ENCODE assay signal across 23 cellular contexts in the genomic region with DNA sequence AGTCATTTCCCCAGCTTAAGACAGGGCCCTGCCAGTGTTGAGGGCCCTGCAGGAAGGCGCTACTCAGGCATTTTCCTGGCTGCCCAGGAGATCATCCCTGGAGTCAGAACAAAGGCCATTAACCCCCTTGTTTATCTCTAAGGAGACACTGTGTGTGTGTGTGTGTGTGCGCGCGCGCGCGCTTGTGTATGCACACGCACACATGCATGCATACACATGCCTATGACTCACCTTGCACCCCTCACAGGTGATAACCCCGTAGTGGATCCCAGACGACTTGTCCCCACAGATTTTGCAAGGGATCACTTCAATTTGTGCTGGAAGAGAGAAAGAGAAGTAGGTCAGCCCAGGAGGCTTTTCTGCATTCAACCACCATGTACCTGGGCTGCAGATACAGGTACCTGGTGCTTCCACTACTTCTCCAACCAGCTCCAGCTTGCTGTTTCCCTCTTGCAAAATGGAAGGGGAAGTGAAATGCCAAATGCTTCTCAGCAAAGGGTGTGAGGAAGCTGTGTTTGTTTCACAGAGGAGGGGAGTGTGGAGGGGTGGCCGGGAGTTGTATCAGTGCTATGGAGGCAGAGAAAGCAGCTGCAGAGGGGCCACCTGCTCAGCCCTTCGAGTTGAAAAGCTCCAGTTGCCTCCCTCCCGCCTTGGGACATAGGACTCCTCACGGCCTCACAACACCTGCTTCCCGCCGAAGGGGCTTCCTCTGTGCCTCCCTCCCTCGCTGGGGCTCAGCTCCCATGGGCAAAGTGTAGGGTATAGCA. TPM values are rescaled to one million over a fixed set of nuclear protein-coding genes. Genes with fewer than 3 reads are reported as not detected.
DNase-seq lines count a peak whose midpoint lies in the region; ATAC-seq, FAIRE-seq and TF ChIP-seq lines count a peak whose summit lies in the region.
"Had no signal": no experiment of that assay in that cellular context is flagged by ENCODE, and none has a peak within 500 bp of the region (broad histone marks: within the 10 kb centered on the region; RNA-seq: fewer than 3 reads in every experiment).

No MANE protein-coding gene starts in this region.

- ATAC-seq in HG03025 (IDR thresholded peaks at IDR 0.05; ENCODE audit: low FRiP score, unreplicated experiment) = no peak
- ATAC-seq: heart left ventricle, Panc1 had no signal

- H3K9me3 ChIP-seq in CD4-positive, alpha-beta memory T cell (ENCODE audit: control insufficient read depth in 1 of 2, low read length in 2 of 2) = no peaks in the 10 kb centered on the region
- H3K9me3 ChIP-seq: heart left ventricle, vagina had no signal

- CTCF ChIA-PET in CD4-positive, alpha-beta memory T cell (lab: Charles Lee; ENCODE audit: partially characterized antibody) = interaction anchor here (0.9 to 4.8 kb wide), 7 partner anchors 9 to 53 kb away, joined by 3 to 37 read pairs (median 4); a partner anchor contains a TSS

- intact Hi-C loops in CD4-positive, alpha-beta memory T cell (cut with micrococcal nuclease) = no loop called here

- H3K4me3 Mint-ChIP-seq in CD4-positive, alpha-beta memory T cell = peak overlapping the region; percentile 7 to 76 (median 48)
- H3K4me3 Mint-ChIP-seq: IgD-negative memory B cell; stimulated activated naive CD8-positive, alpha-beta T cell treated with anti-CD3 and anti-CD28 coated beads, Interleukin-15, Interleukin-2, amounts not matched to agents 100 ng/mL and 50 ng/mL, for 24 hours had no signal

- no peaks in the 10 kb centered on the region for H3K9me3 Mint-ChIP-seq in CD4-positive, alpha-beta memory T cell
- H3K9me3 Mint-ChIP-seq: activated T-helper 2 cell treated with anti-CD3 and anti-CD28 coated beads, Interferon-gamma antibody, Interleukin-2, Interleukin-4, amounts not matched to agents 10 μg/mL and 5 μg/mL and 100 μg/mL, durations not matched to agents 14 hours and 24 hours and 36 hours; IgD-negative memory B cell; stimulated activated naive CD8-positive, alpha-beta T cell treated with anti-CD3 and anti-CD28 coated beads, Interleukin-15, Interleukin-2, amounts not matched to agents 100 ng/mL and 50 ng/mL, for 24 hours had no signal

- no peak for TF ChIP-seq CTCF in bronchial epithelial cell (IDR thresholded peaks at IDR 0.05; ENCODE audit: insufficient read depth, low read length, severe bottlenecking)

- DNase-seq in NCI-H1436 (lab: John Stamatoyannopoulos, UW) (peak; percentile 43), NCI-H1436 treated with DMSO at 0.1 percent for 48 hours (lab: John Stamatoyannopoulos, UW) (no peak), NOMO-1 (lab: John Stamatoyannopoulos, UW; ENCODE audit: unreplicated experiment in 2 of 2) (peak; percentile 48 to 53), bronchial epithelial cell (ENCODE audit: low read depth) (peak; percentile 47), NCI-H446 treated with DMSO at 0.1 percent for 48 hours (lab: John Stamatoyannopoulos, UW) (no peak)
- DNase-seq in CD4-positive, alpha-beta memory T cell = no peak
- no peak for DNase-seq in activated T-cell treated with anti-CD3 and anti-CD28 coated beads, Interleukin-2, amount 50 U/mL, for 48 hours
- DNase-seq: erythroblast, heart left ventricle, midbrain, NCI-H2081 treated with DMSO at 0.1 percent for 48 hours, small intestine, T-helper 2 cell had no signal

- peaks cover 14 to 20% of the 10 kb centered on the region in 2 donors for H3K36me3 Mint-ChIP-seq in CD4-positive, alpha-beta memory T cell

- H3K4me1 ChIP-seq in CD4-positive, alpha-beta memory T cell (ENCODE audit: insufficient read depth, low read length) = peaks cover 100% of the 10 kb centered on the region
- H3K4me1 ChIP-seq: parathyroid adenoma, vagina had no signal

- H3K27me3 Mint-ChIP-seq in CD4-positive, alpha-beta memory T cell = no peaks in the 10 kb centered on the region
- H3K27me3 Mint-ChIP-seq: stimulated activated naive CD8-positive, alpha-beta T cell treated with anti-CD3 and anti-CD28 coated beads, Interleukin-15, Interleukin-2, amounts not matched to agents 100 ng/mL and 50 ng/mL, for 24 hours had no signal

- no peaks in the 10 kb centered on the region for H3K27me3 ChIP-seq in CD4-positive, alpha-beta memory T cell (ENCODE audit: insufficient read depth, low read length)
- H3K27me3 ChIP-seq in bronchial epithelial cell (ENCODE audit: control insufficient read depth, insufficient read depth, low read length) = peaks cover 3% of the 10 kb centered on the region
- H3K27me3 ChIP-seq: heart left ventricle, vagina had no signal

- FAIRE-seq in bronchial epithelial cell (lab: Jason Lieb, UNC) = no peak
- FAIRE-seq: small intestine had no signal

- peak overlapping the region; percentile 49 to 95 (median 88) for H3K27ac Mint-ChIP-seq in CD4-positive, alpha-beta memory T cell
- H3K27ac Mint-ChIP-seq: activated T-helper 2 cell treated with anti-CD3 and anti-CD28 coated beads, Interferon-gamma antibody, Interleukin-2, Interleukin-4, amounts not matched to agents 10 μg/mL and 5 μg/mL and 100 μg/mL, durations not matched to agents 14 hours and 24 hours and 36 hours; stimulated activated naive CD8-positive, alpha-beta T cell treated with anti-CD3 and anti-CD28 coated beads, Interleukin-15, Interleukin-2, amounts not matched to agents 100 ng/mL and 50 ng/mL, for 24 hours had no signal

- no peaks in the 10 kb centered on the region for H3K36me3 ChIP-seq in CD4-positive, alpha-beta memory T cell (ENCODE audit: insufficient read depth, low read length)
- no peaks in the 10 kb centered on the region for H3K36me3 ChIP-seq in bronchial epithelial cell (ENCODE audit: control insufficient read depth, insufficient read depth, low read length)
- H3K36me3 ChIP-seq: vagina had no signal

- POLR2A ChIA-PET in CD4-positive, alpha-beta memory T cell (lab: Charles Lee; ENCODE audit: partially characterized antibody) = interaction anchor here (0.6 to 14.6 kb wide), 5 partner anchors 12 to 191 kb away, joined by 3 to 233 read pairs (median 19); a partner anchor contains a TSS

- H3K4me1 Mint-ChIP-seq in CD4-positive, alpha-beta memory T cell = peaks cover 72 to 99% (median 88%) of the 10 kb centered on the region in 4 donors

- H3K4me3 ChIP-seq in CD4-positive, alpha-beta memory T cell (ENCODE audit: low read length in 2 of 2) = no peak overlapping the region
- no peak overlapping the region for H3K4me3 ChIP-seq in bronchial epithelial cell (ENCODE audit: low read depth, low read length)
- H3K4me3 ChIP-seq: heart left ventricle, vagina had no signal

- peak overlapping the region; percentile 43 for H3K27ac ChIP-seq in CD4-positive, alpha-beta memory T cell (ENCODE audit: low read depth, low read length)
- H3K27ac ChIP-seq: heart left ventricle, parathyroid adenoma, vagina had no signal

RNA-seq across cellular contexts. Expression of a gene that starts 11.9 kb away (rescaled TPM):
- under 1 TPM; 0.36 to 0.52 TPM for total RNA-seq in CD4-positive, alpha-beta memory T cell
- under 1 TPM in 1 of 2 donors, not detected in 1; 0.20 TPM for polyA plus RNA-seq in CD4-positive, alpha-beta memory T cell
- under 0.01 TPM in 1 of 2 replicates, not detected in the other for total RNA-seq in bronchial epithelial cell
- total RNA-seq: A172; activated T-helper 2 cell treated with anti-CD3 and anti-CD28 coated beads, Interferon-gamma antibody, Interleukin-2, Interleukin-4, amounts not matched to agents 10 μg/mL and 5 μg/mL and 100 μg/mL, durations not matched to agents 14 hours and 24 hours and 36 hours; H4; kidney epithelial cell had no signal
- polyA plus RNA-seq: IgD-negative memory B cell had no signal

RNA-seq across cellular contexts. Expression of a gene that starts 14.5 kb away (rescaled TPM):
- total RNA-seq in CD4-positive, alpha-beta memory T cell = 10 to 100 TPM in 1 of 2 experiments, 1 to 10 TPM in 1; 10.0 to 11.2 TPM
- 10 to 100 TPM; 14.8 to 43.1 TPM for polyA plus RNA-seq in CD4-positive, alpha-beta memory T cell
- total RNA-seq in bronchial epithelial cell = 0.26 and 2.8 TPM in 2 replicates

RNA-seq across cellular contexts. Expression of a gene that starts 22.5 kb away (rescaled TPM):
- 1 to 10 TPM; 1.0 to 1.7 TPM for total RNA-seq in CD4-positive, alpha-beta memory T cell
- polyA plus RNA-seq in CD4-positive, alpha-beta memory T cell = 1 to 10 TPM; 1.3 to 3.4 TPM
- total RNA-seq in bronchial epithelial cell = not detected in 2 replicates
- total RNA-seq: A172, H4, vagina had no signal
- polyA plus RNA-seq: heart left ventricle had no signal

RNA-seq across cellular contexts. Expression of a gene that starts 26.8 kb away (rescaled TPM):
- 10 to 100 TPM; 29.1 to 29.3 TPM for total RNA-seq in CD4-positive, alpha-beta memory T cell
- 10 to 100 TPM; 16.6 to 18.8 TPM for polyA plus RNA-seq in CD4-positive, alpha-beta memory T cell
- total RNA-seq in bronchial epithelial cell = 6.8 and 9.1 TPM in 2 replicates

RNA-seq across cellular contexts. Expression of a gene that starts 36.4 kb away (rescaled TPM):
- not detected for total RNA-seq in CD4-positive, alpha-beta memory T cell
- under 1 TPM in 1 of 2 donors, not detected in 1; 0.40 TPM for polyA plus RNA-seq in CD4-positive, alpha-beta memory T cell
- not detected in 2 replicates for total RNA-seq in bronchial epithelial cell
- total RNA-seq: A172; activated T-helper 2 cell treated with anti-CD3 and anti-CD28 coated beads, Interferon-gamma antibody, Interleukin-2, Interleukin-4, amounts not matched to agents 10 μg/mL and 5 μg/mL and 100 μg/mL, durations not matched to agents 14 hours and 24 hours and 36 hours; H4; kidney epithelial cell had no signal
- polyA plus RNA-seq: heart left ventricle, IgD-negative memory B cell, small intestine had no signal

Comparison
In these comparisons a context has a peak if more than half of its experiments do, and no peak if none do; other contexts are left out.
1. DNase-seq: peak in NCI-H1436 (single experiment), NOMO-1 (2 of 2) and bronchial epithelial cell (single experiment); none in NCI-H1436 treated with DMSO at 0.1 percent for 48 hours (single experiment), CD4-positive, alpha-beta memory T cell (0 of 5), NCI-H446 treated with DMSO at 0.1 percent for 48 hours (single experiment) and activated T-cell treated with anti-CD3 and anti-CD28 coated beads, Interleukin-2, amount 50 U/mL, for 48 hours (0 of 2).